15 cellular contexts compared by ENCODE assay signal in the genomic region with DNA sequence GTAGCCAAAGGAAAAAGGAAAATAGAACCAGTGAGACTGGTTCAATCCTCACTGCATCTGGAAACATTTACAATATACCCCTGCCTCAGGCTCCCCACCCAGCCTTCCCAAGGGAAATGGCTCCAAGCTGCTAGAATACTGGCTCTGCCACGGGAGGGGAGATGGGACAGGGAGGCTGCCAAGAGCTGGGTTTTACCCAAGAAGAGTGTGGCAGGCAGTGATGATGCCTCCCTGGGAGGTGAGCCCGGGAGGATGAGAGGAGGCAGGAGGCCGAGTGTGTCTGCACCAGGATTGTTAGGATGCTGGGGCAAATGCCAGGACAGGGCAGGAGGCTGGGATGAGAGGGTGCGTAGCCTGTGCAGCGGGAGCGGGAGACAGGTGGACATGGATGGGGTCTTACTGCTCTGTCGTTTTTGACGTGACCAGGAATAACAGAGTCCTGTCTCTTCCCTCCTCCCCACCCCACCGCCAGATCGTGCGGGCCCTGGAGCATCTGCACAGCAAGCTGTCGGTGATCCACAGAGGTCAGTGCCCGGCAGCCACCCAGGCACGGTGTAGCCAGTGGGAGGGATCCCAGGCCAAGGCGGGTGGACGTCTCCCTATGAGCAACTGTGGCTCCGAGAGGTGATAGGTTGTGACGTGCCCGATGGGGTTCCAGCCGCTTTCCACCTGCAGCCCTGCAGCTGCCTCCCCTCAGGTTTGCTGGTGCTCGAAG. TPM values are rescaled to one million over a fixed set of nuclear protein-coding genes. Genes with fewer than 3 reads are reported as not detected.
DNase-seq lines count a peak whose midpoint lies in the region; ATAC-seq and TF ChIP-seq lines count a peak whose summit lies in the region.
"Had no signal": no experiment of that assay in that cellular context is flagged by ENCODE, and none has a peak within 500 bp of the region (broad histone marks: within the 10 kb centered on the region; RNA-seq: fewer than 3 reads in every experiment).

No MANE protein-coding gene starts in this region.

- peaks cover 32% of the 10 kb centered on the region for H4K20me1 ChIP-seq in smooth muscle cell (ENCODE audit: low read depth)

- H3K4me1 Mint-ChIP-seq in central memory CD8-positive, alpha-beta T cell, result peaks cover 5% of the 10 kb centered on the region

- H3K23ac ChIP-seq in neuronal stem cell (ENCODE audit: low read depth, low read length, poor library complexity), result no peak overlapping the region

- in situ Hi-C loops in GM13977 (cut with MboI; ENCODE audit: low pct_unique_long_range_greater_than_20kb, low sequenced_read_pairs, unreplicated experiment), result loop anchor here (25.0 kb wide), 1 partner anchor 484 kb away; no protein-coding TSS in a partner anchor

- peak overlapping the region; percentile 11 for H3K14ac ChIP-seq in neuronal stem cell (ENCODE audit: low read length)

- no peaks in the 10 kb centered on the region for H3K27me3 Mint-ChIP-seq in central memory CD8-positive, alpha-beta T cell

- DNase-seq in AG20443 (ENCODE audit: low spot score) (peak; percentile 15), GM13977 (ENCODE audit: low spot score) (peak; percentile 44), neuronal stem cell (ENCODE audit: low spot score) (no peak), smooth muscle cell (lab: John Stamatoyannopoulos, UW; ENCODE audit: unreplicated experiment) (no peak), NCI-H2081 (lab: John Stamatoyannopoulos, UW) (no peak), T-helper 2 cell (no peak), NCI-H524 treated with DMSO at 0.1 percent for 48 hours (lab: John Stamatoyannopoulos, UW) (no peak)
- DNase-seq in central memory CD8-positive, alpha-beta T cell (ENCODE audit: low spot score in 2 of 2), result no peak
- DNase-seq: activated CD4-positive, alpha-beta T cell treated with anti-CD3 and anti-CD28 coated beads, Interleukin-2, amount 50 U/mL, for 1 hour; activated naive CD4-positive, alpha-beta T cell treated with Interleukin-2 at 50 U/mL for 16 hours; MV-4-11; NCI-H187; SW 1271 had no signal

- H3K27me3 ChIP-seq in neuronal stem cell (ENCODE audit: control insufficient read depth in 3 of 3, insufficient read depth in 3 of 3, low read depth in 1 of 3, low read length in 3 of 3), result no peaks in the 10 kb centered on the region
- no peaks in the 10 kb centered on the region for H3K27me3 ChIP-seq in smooth muscle cell (ENCODE audit: low read depth)

- H3K9ac ChIP-seq in neuronal stem cell (ENCODE audit: low read depth, low read length, poor library complexity) (no peak overlapping the region), smooth muscle cell (ENCODE audit: low read depth) (no peak overlapping the region)
- H3K9ac ChIP-seq: KMS-11 had no signal

- TF ChIP-seq CTCF in GM13977 (IDR thresholded peaks at IDR 0.05; ENCODE audit: extremely low read depth, insufficient read depth, missing control alignments), result no peak
- TF ChIP-seq CTCF in smooth muscle cell (IDR thresholded peaks at IDR 0.05; ENCODE audit: borderline replicate concordance, insufficient read depth, poor library complexity, severe bottlenecking), result no peak

- no peaks in the 10 kb centered on the region for H3F3A ChIP-seq in smooth muscle cell (ENCODE audit: low read depth)

- no peak overlapping the region for H3K4me3 Mint-ChIP-seq in central memory CD8-positive, alpha-beta T cell

- WGBS in neuronal stem cell (ENCODE audit: extremely low coverage in 2 of 2, insufficient read length in 2 of 2, insufficient replicate concordance in 1 of 2), 2 donors, result no CpG with 5 or more reads among the region's 21 CpGs
- WGBS in smooth muscle cell (ENCODE audit: low lambda C conversion rate), result 68% methylated on average over 21 of the region's 21 CpGs

- no peak overlapping the region for H2AK5ac ChIP-seq in neuronal stem cell (ENCODE audit: low read depth, low read length)

- H3K79me2 ChIP-seq in smooth muscle cell (ENCODE audit: low read depth), result no peaks in the 10 kb centered on the region

- H3K4me2 ChIP-seq in neuronal stem cell (ENCODE audit: insufficient read depth, low read length, poor library complexity, severe bottlenecking) (no peak overlapping the region), smooth muscle cell (no peak overlapping the region)
- H3K4me2 ChIP-seq: KMS-11 had no signal

- no peak for ATAC-seq in central memory CD8-positive, alpha-beta T cell (replicated peaks; ENCODE audit: extremely low read depth, poor library complexity, severe bottlenecking)

- H3K27ac Mint-ChIP-seq in central memory CD8-positive, alpha-beta T cell (ENCODE audit: low read depth), result peak overlapping the region; percentile 22

- no peaks in the 10 kb centered on the region for H3K9me3 Mint-ChIP-seq in central memory CD8-positive, alpha-beta T cell

- no peak overlapping the region for H2BK12ac ChIP-seq in neuronal stem cell (ENCODE audit: low read length)

- peak overlapping the region; percentile 3 for H3K18ac ChIP-seq in neuronal stem cell (ENCODE audit: low read length)

- no peak overlapping the region for H2AFZ ChIP-seq in neuronal stem cell (ENCODE audit: low read length)
- no peak overlapping the region for H2AFZ ChIP-seq in smooth muscle cell (ENCODE audit: low read depth)

- H2BK5ac ChIP-seq in neuronal stem cell (ENCODE audit: low read length), result no peak overlapping the region

- H3K4me3 ChIP-seq in neuronal stem cell (ENCODE audit: low read length in 2 of 2) (peak overlapping the region in 1 of 2 donors; percentile 31), smooth muscle cell (no peak overlapping the region)
- H3K4me3 ChIP-seq: skin epidermis had no signal

- H3K36me3 ChIP-seq in neuronal stem cell (replicated peaks in 1 of 2; ENCODE audit: control insufficient read depth in 2 of 2, insufficient read depth in 2 of 2, low read length in 2 of 2), result peaks cover 7 to 36% of the 10 kb centered on the region in 2 donors
- H3K36me3 ChIP-seq in smooth muscle cell (ENCODE audit: low read depth), result peaks cover 13% of the 10 kb centered on the region

- peak overlapping the region; percentile 10 for H4K91ac ChIP-seq in neuronal stem cell (ENCODE audit: low read depth, low read length, poor library complexity)

- H4K8ac ChIP-seq in neuronal stem cell (ENCODE audit: low read depth, low read length), result no peak overlapping the region

- H3K27ac ChIP-seq in neuronal stem cell (replicated peaks; ENCODE audit: low read length), result no peak overlapping the region
- H3K27ac ChIP-seq in smooth muscle cell (ENCODE audit: low read depth), result no peak overlapping the region
- H3K27ac ChIP-seq: KMS-11, skin epidermis had no signal

- H3K36me3 Mint-ChIP-seq in central memory CD8-positive, alpha-beta T cell (ENCODE audit: insufficient read depth), result peaks cover 58% of the 10 kb centered on the region

- H3K4ac ChIP-seq in neuronal stem cell (ENCODE audit: low read length), result no peak overlapping the region

- H2BK15ac ChIP-seq in neuronal stem cell (ENCODE audit: low read length), result no peak overlapping the region

- H3K4me1 ChIP-seq in neuronal stem cell (ENCODE audit: control insufficient read depth in 2 of 2, insufficient read depth in 1 of 2, low read depth in 1 of 2, low read length in 2 of 2), result no peaks in the 10 kb centered on the region
- H3K4me1 ChIP-seq in smooth muscle cell (ENCODE audit: low read depth), result no peaks in the 10 kb centered on the region

- no peak overlapping the region for H2BK120ac ChIP-seq in neuronal stem cell (ENCODE audit: low read depth, low read length)

- H3K79me1 ChIP-seq in neuronal stem cell (ENCODE audit: low read depth, low read length), result peaks cover 5% of the 10 kb centered on the region

- H3K9me3 ChIP-seq in neuronal stem cell (replicated peaks in 1 of 2; ENCODE audit: control insufficient read depth in 2 of 2, insufficient read depth in 1 of 2, low read depth in 1 of 2, low read length in 2 of 2), result peaks cover 0 to 12% of the 10 kb centered on the region in 2 donors
- no peaks in the 10 kb centered on the region for H3K9me3 ChIP-seq in smooth muscle cell (replicated peaks; ENCODE audit: low read depth)

RNA-seq across cellular contexts. Expression of gene MAP2K3, which starts 18.4 kb away (rescaled TPM):
- 10.2 TPM for polyA plus RNA-seq in neuronal stem cell (2013, experiment 1 of 2)
- polyA plus RNA-seq in neuronal stem cell (2013, experiment 2 of 2), result 10.8 TPM
- 14.2 and 14.8 TPM in 2 replicates for total RNA-seq in smooth muscle cell
- 53.8 and 58.4 TPM in 2 replicates for polyA plus RNA-seq in smooth muscle cell

RNA-seq across cellular contexts. Expression of gene NATD1, which starts 49.7 kb away (rescaled TPM):
- 8.8 TPM for polyA plus RNA-seq in neuronal stem cell (2013, experiment 1 of 2)
- polyA plus RNA-seq in neuronal stem cell (2013, experiment 2 of 2), result 8.8 TPM
- 2.2 and 3.4 TPM in 2 replicates for total RNA-seq in smooth muscle cell
- 2.7 and 4.3 TPM in 2 replicates for polyA plus RNA-seq in smooth muscle cell

Comparison
In these comparisons a context has a peak if more than half of its experiments do, and no peak if none do; other contexts are left out.
1. DNase-seq: peak in AG20443 (single experiment) and GM13977 (single experiment); none in central memory CD8-positive, alpha-beta T cell (0 of 2), neuronal stem cell (single experiment), smooth muscle cell (single experiment), NCI-H2081 (0 of 2), T-helper 2 cell (0 of 5) and NCI-H524 treated with DMSO at 0.1 percent for 48 hours (single experiment).